8 cellular contexts compared by ENCODE assay signal in genomic region chr11:267491-267994, GRCh38. TPM values are rescaled to one million over a fixed set of nuclear protein-coding genes. Genes with fewer than 3 reads are reported as not detected.
DNase-seq lines count a peak whose midpoint lies in the region; ATAC-seq and TF ChIP-seq lines count a peak whose summit lies in the region.

No MANE protein-coding gene starts in this region.

- H3K4ac ChIP-seq in H9 (ENCODE audit: low read depth, low read length), result no peak overlapping the region

- H2AK5ac ChIP-seq in H9 (ENCODE audit: insufficient read length, low read length), result no peak overlapping the region

- TF ChIP-seq CTCF in 22Rv1 (IDR thresholded peaks at IDR 0.05) (no peak), H9 (conservative IDR thresholded peaks at IDR 0.05) (no peak), fibroblast of mammary gland (conservative IDR thresholded peaks at IDR 0.05; ENCODE audit: control insufficient read depth, insufficient read depth, low read depth, low read length) (no peak)

- POLR2A ChIA-PET in activated CD4-positive, alpha-beta T cell treated with anti-CD3 and anti-CD28 coated beads for 36 hours (lab: Charles Lee), result interaction anchor here (1.1 kb wide), 1 partner anchor 30 kb away, joined by 3 read pairs; no protein-coding TSS in a partner anchor

- H3K27ac ChIP-seq in 22Rv1 (peak overlapping the region; percentile 73), H9 (ENCODE audit: insufficient read length, low read depth, low read length) (no peak overlapping the region)

- no peak overlapping the region for H4K5ac ChIP-seq in H9 (ENCODE audit: insufficient read length, low read depth, low read length)

- no peak overlapping the region for H3K4me3 ChIP-seq in fibroblast of mammary gland (ENCODE audit: control insufficient read depth, low read depth, low read length)

- no peak overlapping the region for H2BK12ac ChIP-seq in H9 (ENCODE audit: insufficient read length, low read depth, low read length)

- H2BK5ac ChIP-seq in H9 (ENCODE audit: insufficient read length, low read length), result no peak overlapping the region

- no peaks in the 10 kb centered on the region for H3K79me2 ChIP-seq in H9 (ENCODE audit: insufficient read depth, low read length)

- intact Hi-C loops in activated CD4-positive, alpha-beta T cell treated with anti-CD3 and anti-CD28 coated beads for 36 hours (cut with DNase I, micrococcal nuclease), result loop anchor here (2.0 to 5.0 kb wide), 2 partner anchors 17 to 310 kb away; partner anchors contain the start of gene PHRF1 (in 1 of the 2)

- H3K9me3 ChIP-seq in H9 (ENCODE audit: control insufficient read depth, low read depth, low read length), result no peaks in the 10 kb centered on the region

- H3K18ac ChIP-seq in H9 (ENCODE audit: insufficient read length, low read depth, low read length), result no peak overlapping the region

- H3K27me3 Mint-ChIP-seq in H9 (ENCODE audit: low read depth), result peaks cover 8% of the 10 kb centered on the region
- H3K27me3 Mint-ChIP-seq in activated CD4-positive, alpha-beta T cell treated with anti-CD3 and anti-CD28 coated beads for 36 hours, result no peaks in the 10 kb centered on the region

- no peak overlapping the region for H3T11ph ChIP-seq in H9 (ENCODE audit: low read length)

- peaks cover 0 to 6% (median 3%) of the 10 kb centered on the region in 3 experiments; a peak in 4 of 7 replicates for H3K36me3 Mint-ChIP-seq in H9 (ENCODE audit: insufficient read depth in 1 of 3, low read depth in 3 of 3)
- H3K36me3 Mint-ChIP-seq in activated CD4-positive, alpha-beta T cell treated with anti-CD3 and anti-CD28 coated beads for 36 hours (ENCODE audit: low read depth), result no peaks in the 10 kb centered on the region

- no peak overlapping the region for H4K8ac ChIP-seq in H9 (replicated peaks; ENCODE audit: insufficient read length, low read depth, low read length)

- H3K4me1 ChIP-seq in H9 (ENCODE audit: insufficient read depth, low read length), result peaks cover 6% of the 10 kb centered on the region

- peak; percentile 37 for ATAC-seq in activated CD4-positive, alpha-beta T cell treated with anti-CD3 and anti-CD28 coated beads for 36 hours
- ATAC-seq in HG02981 (IDR thresholded peaks at IDR 0.05; ENCODE audit: unreplicated experiment) (no peak), GM21576 (IDR thresholded peaks at IDR 0.05; ENCODE audit: unreplicated experiment) (no peak), HG03139 (IDR thresholded peaks at IDR 0.05; ENCODE audit: unreplicated experiment) (no peak)

- no peak overlapping the region for H3K23ac ChIP-seq in H9 (ENCODE audit: insufficient read length, low read depth, low read length)

- H4K91ac ChIP-seq in H9 (ENCODE audit: insufficient read length, low read depth, low read length), result no peak overlapping the region

- peaks cover 26 to 28% of the 10 kb centered on the region in 2 experiments for H3K4me1 Mint-ChIP-seq in H9
- H3K4me1 Mint-ChIP-seq in activated CD4-positive, alpha-beta T cell treated with anti-CD3 and anti-CD28 coated beads for 36 hours, result peaks cover 43% of the 10 kb centered on the region

- peak overlapping the region in 1 of 2 experiments; percentile 50; a peak in 2 of 5 replicates for H3K4me3 Mint-ChIP-seq in H9
- peak overlapping the region; percentile 79 for H3K4me3 Mint-ChIP-seq in activated CD4-positive, alpha-beta T cell treated with anti-CD3 and anti-CD28 coated beads for 36 hours

- H3K4me2 ChIP-seq in H9 (ENCODE audit: insufficient read depth, insufficient read length, low read length), result peak overlapping the region; percentile 4

- H3K14ac ChIP-seq in H9 (ENCODE audit: insufficient read depth, low read length), result no peak overlapping the region

- H3K56ac ChIP-seq in H9 (ENCODE audit: insufficient read length, low read depth, low read length), result no peak overlapping the region

- CTCF ChIA-PET in activated CD4-positive, alpha-beta T cell treated with anti-CD3 and anti-CD28 coated beads for 36 hours (lab: Charles Lee), result interaction anchor here (1.3 to 3.2 kb wide), 5 partner anchors 9 to 130 kb away, joined by 4 to 35 read pairs (median 6); no protein-coding TSS in a partner anchor

- WGBS in H9 (ENCODE audit: extremely low coverage, insufficient read length, low lambda C conversion rate), result no CpG with 5 or more reads among the region's 18 CpGs

- H3K27ac Mint-ChIP-seq in H9, result no peak overlapping the region
- H3K27ac Mint-ChIP-seq in activated CD4-positive, alpha-beta T cell treated with anti-CD3 and anti-CD28 coated beads for 36 hours, result peak overlapping the region; percentile 99

- H2BK20ac ChIP-seq in H9 (ENCODE audit: low read depth, low read length, poor library complexity, severe bottlenecking), result no peak overlapping the region

- no peaks in the 10 kb centered on the region for H3K23me2 ChIP-seq in H9 (ENCODE audit: insufficient read length, low read depth, low read length, poor library complexity, severe bottlenecking)

- H3K9me3 Mint-ChIP-seq in H9, result peaks cover 22 to 23% of the 10 kb centered on the region in 2 experiments
- H3K9me3 Mint-ChIP-seq in activated CD4-positive, alpha-beta T cell treated with anti-CD3 and anti-CD28 coated beads for 36 hours (ENCODE audit: low read depth), result no peaks in the 10 kb centered on the region

- no peak for DNase-seq in H9
- DNase-seq in activated CD4-positive, alpha-beta T cell treated with anti-CD3 and anti-CD28 coated beads for 36 hours, result peak; percentile 82
- peak; percentile 16 for DNase-seq in fibroblast of mammary gland (ENCODE audit: low read depth)
- DNase-seq in stimulated activated CD8-positive, alpha-beta memory T cell treated with anti-CD3 and anti-CD28 coated beads, Interleukin-4, amount 100 ng/mL, for 48 hours, result peak; percentile 76

- no peaks in the 10 kb centered on the region for H3K79me1 ChIP-seq in H9 (ENCODE audit: insufficient read depth, low read depth, low read length, poor library complexity, severe bottlenecking)

- H3K27me3 ChIP-seq in H9 (ENCODE audit: insufficient read depth, low read length), result no peaks in the 10 kb centered on the region

- no peak overlapping the region for H2BK120ac ChIP-seq in H9 (ENCODE audit: low read depth, low read length, poor library complexity, severe bottlenecking)

- no peak overlapping the region for H2AFZ ChIP-seq in H9 (ENCODE audit: low read length)

- no peak overlapping the region for H3K9ac ChIP-seq in H9 (ENCODE audit: extremely low read depth, insufficient read length, low read length)

- no peak overlapping the region for H2BK15ac ChIP-seq in H9 (ENCODE audit: low read depth, low read length)

- no peaks in the 10 kb centered on the region for H4K20me1 ChIP-seq in H9 (ENCODE audit: control insufficient read depth, insufficient read depth, insufficient read length)

RNA-seq across cellular contexts. Expression of gene NLRP6, which starts 10.7 kb away (rescaled TPM):
- not detected in 2 replicates for total RNA-seq in H9 (2021)
- under 1 TPM; 0.32 to 0.57 TPM for total RNA-seq in activated CD4-positive, alpha-beta T cell treated with anti-CD3 and anti-CD28 coated beads for 36 hours

RNA-seq across cellular contexts. Expression of gene PGGHG, which starts 21.4 kb away (rescaled TPM):
- 57.9 and 58.3 TPM in 2 replicates for total RNA-seq in H9 (2021)
- 10 to 100 TPM; 73.4 to 82.3 TPM for total RNA-seq in activated CD4-positive, alpha-beta T cell treated with anti-CD3 and anti-CD28 coated beads for 36 hours

RNA-seq across cellular contexts. Expression of gene PSMD13, which starts 30.8 kb away (rescaled TPM):
- total RNA-seq in H9 (2021), result 141 and 148 TPM in 2 replicates
- 100 to 1,000 TPM; 134 to 212 TPM for total RNA-seq in activated CD4-positive, alpha-beta T cell treated with anti-CD3 and anti-CD28 coated beads for 36 hours

RNA-seq across cellular contexts. Expression of gene SIRT3, which starts 31.4 kb away (rescaled TPM):
- total RNA-seq in H9 (2021), result 13.2 and 13.9 TPM in 2 replicates
- 10 to 100 TPM; 19.6 to 23.3 TPM for total RNA-seq in activated CD4-positive, alpha-beta T cell treated with anti-CD3 and anti-CD28 coated beads for 36 hours

RNA-seq across cellular contexts. Expression of gene IFITM5, which starts 31.8 kb away (rescaled TPM):
- total RNA-seq in H9 (2021), result not detected in 2 replicates
- not detected for total RNA-seq in activated CD4-positive, alpha-beta T cell treated with anti-CD3 and anti-CD28 coated beads for 36 hours
